In genomic region chr6:110113989-110114388, GRCh38 we compare ENCODE assay signal across 20 cellular contexts.
DNase-seq lines count a peak whose midpoint lies in the region; ATAC-seq and TF ChIP-seq lines count a peak whose summit lies in the region.
"Had no signal": no experiment of that assay in that cellular context is flagged by ENCODE, and none has a peak within 500 bp of the region (broad histone marks: within the 10 kb centered on the region; RNA-seq: fewer than 3 reads in every experiment).

No MANE protein-coding gene starts in this region.

- DNase-seq in NCI-H1417 (lab: John Stamatoyannopoulos, UW) (peak in 2 of 3 experiments; percentile 16 to 31), NCI-H1417 treated with DMSO at 0.1 percent for 48 hours (lab: John Stamatoyannopoulos, UW) (no peak), SK-N-MC (ENCODE audit: low read depth, low spot score) (peak; percentile 8), lower lobe of right lung (no peak), inferior parietal cortex (ENCODE audit: extremely low spot score) (no peak), DMS 273 treated with DMSO at 0.1 percent for 48 hours (lab: John Stamatoyannopoulos, UW) (no peak)
- DNase-seq: AML-193; Caco-2; CD4-positive, alpha-beta T cell; DMS153; DND-41; EL; GM23248 had no signal

- POLR2A ChIA-PET in HEK293 (lab: Yijun Ruan, JAX) = no interaction called here

- TF ChIP-seq CTCF in HEK293 (tag by site-specific recombination; IDR thresholded peaks at IDR 0.05) = no peak
- no peak for TF ChIP-seq CTCF in lower lobe of right lung (IDR thresholded peaks at IDR 0.05)

- intact Hi-C loops in lower lobe of right lung (cut with DNase I) = no loop called here

- H3K4me3 ChIP-seq in HEK293 (ENCODE audit: low read depth, low read length) (no peak overlapping the region), SK-N-MC (no peak overlapping the region), lower lobe of right lung (no peak overlapping the region)
- H3K4me3 ChIP-seq: A549, GM23248, HAP-1 had no signal

- H3K9ac ChIP-seq in SK-N-MC (ENCODE audit: insufficient read length) = no peak overlapping the region
- H3K9ac ChIP-seq: GM23248 had no signal

- H3K27ac ChIP-seq in HEK293 (ENCODE audit: extremely low read depth, low read depth, low read length) (no peak overlapping the region), SK-N-MC (peak overlapping the region; percentile 48; the same call in 1 of the 2 replicates), lower lobe of right lung (no peak overlapping the region)
- H3K27ac ChIP-seq: 22Rv1, A549, C4-2B, GM23248, HL-60 had no signal

- peaks cover 0 to 4% of the 10 kb centered on the region in 2 experiments; a peak in 1 of 3 replicates for H3K36me3 ChIP-seq in HEK293 (ENCODE audit: control insufficient read depth in 2 of 2, insufficient read depth in 1 of 2, low read length in 2 of 2)
- H3K36me3 ChIP-seq in SK-N-MC (ENCODE audit: insufficient read depth, low read length) = peaks cover 53% of the 10 kb centered on the region
- no peaks in the 10 kb centered on the region for H3K36me3 ChIP-seq in lower lobe of right lung
- H3K36me3 ChIP-seq: HAP-1 had no signal

- no peaks in the 10 kb centered on the region for H3K27me3 ChIP-seq in lower lobe of right lung (ENCODE audit: low read depth)

- H3K4me1 ChIP-seq in HEK293 (ENCODE audit: control insufficient read depth, insufficient read depth, low read length) = no peaks in the 10 kb centered on the region
- H3K4me1 ChIP-seq in lower lobe of right lung = no peaks in the 10 kb centered on the region
- H3K4me1 ChIP-seq: A549, Caco-2, HAP-1 had no signal

- H3K9me3 ChIP-seq in HEK293 (ENCODE audit: control insufficient read depth, insufficient read depth, low read depth, low read length) (no peaks in the 10 kb centered on the region), SK-N-MC (ENCODE audit: low read depth, low read length) (no peaks in the 10 kb centered on the region), lower lobe of right lung (no peaks in the 10 kb centered on the region)
- H3K9me3 ChIP-seq: A549, Caco-2, HAP-1 had no signal

- ATAC-seq in lower lobe of right lung = peak; percentile 75 to 83
- ATAC-seq in GM18873 (IDR thresholded peaks at IDR 0.05; ENCODE audit: low FRiP score, unreplicated experiment) = no peak
- ATAC-seq: A549 had no signal

- CTCF ChIA-PET in HEK293 (lab: Yijun Ruan, JAX) = no interaction called here

TF ChIP-seq in HEK293, 187 proteins besides CTCF, POLR2A, EP300 and RAD21:
- 0 out of 2 replicates have a peak, but pooled peaks have one; percentile 32 for TF ChIP-seq PRDM6 (tag by site-specific recombination; IDR thresholded peaks at IDR 0.05)
- TF ChIP-seq HOXC10 (CRISPR knock-in tag; IDR thresholded peaks at IDR 0.05) = no peak

Comparison
In these comparisons a context has a peak if more than half of its experiments do, and no peak if none do; other contexts are left out.
1. DNase-seq: peak in NCI-H1417 (2 of 3) and SK-N-MC (single experiment); none in NCI-H1417 treated with DMSO at 0.1 percent for 48 hours (single experiment), lower lobe of right lung (single experiment), inferior parietal cortex (single experiment) and DMS 273 treated with DMSO at 0.1 percent for 48 hours (single experiment).